19 cellular contexts compared by ENCODE assay signal in genomic region chr9:14455243-14455642, GRCh38.
DNase-seq lines count a peak whose midpoint lies in the region; ATAC-seq, FAIRE-seq and TF ChIP-seq lines count a peak whose summit lies in the region.
"Had no signal": no experiment of that assay in that cellular context is flagged by ENCODE, and none has a peak within 500 bp of the region (broad histone marks: within the 10 kb centered on the region; RNA-seq: fewer than 3 reads in every experiment).

No MANE protein-coding gene starts in this region.

- CTCF ChIA-PET in HepG2 (lab: Yijun Ruan, JAX; ENCODE audit: low intra/inter-chr PET ratio, low total read pairs) = no interaction called here

- H3K27ac ChIP-seq in WERI-Rb-1 (no peak overlapping the region), HepG2 (ENCODE audit: extremely low read length, insufficient read depth, low read length) (no peak overlapping the region)
- H3K27ac ChIP-seq: C4-2B, SJSA1 had no signal

- POLR2A ChIA-PET in HepG2 (lab: Yijun Ruan, JAX) = no interaction called here

- TF ChIP-seq CTCF in WERI-Rb-1 (IDR thresholded peaks at IDR 0.05; ENCODE audit: low read depth, low read length) (no peak), HepG2 (CRISPR knock-in tag; IDR thresholded peaks at IDR 0.05) (no peak)

- no peak overlapping the region for H2AFZ ChIP-seq in HepG2 (ENCODE audit: low read length)

- ATAC-seq in HepG2 = no peak
- ATAC-seq in HG03196 (IDR thresholded peaks at IDR 0.05; ENCODE audit: unreplicated experiment) = no peak
- ATAC-seq: Right ventricle myocardium inferior had no signal

- TF ChIP-seq POLR2A in HepG2 (IDR thresholded peaks at IDR 0.05; ENCODE audit: insufficient read depth in 1 of 2, low read depth in 2 of 2, low read length in 2 of 2) = no peak

- BruUV-seq in HepG2 (replicated peaks; lab: Mats Ljungman, UMichigan) = no TSS peak

- H3K9me3 ChIP-seq in WERI-Rb-1 (ENCODE audit: severe bottlenecking) (no peaks in the 10 kb centered on the region), HepG2 (ENCODE audit: low read length) (no peaks in the 10 kb centered on the region)
- H3K9me3 ChIP-seq: HAP-1, SJSA1 had no signal

- no peak for TF ChIP-seq RAD21 in HepG2 (CRISPR knock-in tag; IDR thresholded peaks at IDR 0.05)

- H4K20me1 ChIP-seq in HepG2 (ENCODE audit: insufficient read depth, low read length) = no peaks in the 10 kb centered on the region

- H3K4me1 ChIP-seq in HepG2 (ENCODE audit: insufficient read depth, low read length) = no peaks in the 10 kb centered on the region
- H3K4me1 ChIP-seq: HAP-1 had no signal

- DNase-seq in DMS79 (lab: John Stamatoyannopoulos, UW) = peak; percentile 21
- DNase-seq in NCI-H510A (lab: John Stamatoyannopoulos, UW) = peak; percentile 15
- peak; percentile 51 for DNase-seq in WERI-Rb-1
- no peak for DNase-seq in HepG2 (ENCODE audit: low spot score)
- DNase-seq in NCI-H146 (lab: John Stamatoyannopoulos, UW) = no peak
- no peak for DNase-seq in iPS-NIHi11 (ENCODE audit: low spot score)
- DNase-seq in SW 1271 (lab: John Stamatoyannopoulos, UW) = no peak
- DNase-seq: DMS53, MG63, NCI-H1092 treated with DMSO at 0.1 percent for 48 hours, NCI-H1436 treated with DMSO at 0.1 percent for 48 hours, NCI-H2029, NCI-H2171 had no signal

- no peak overlapping the region for H3K4me3 ChIP-seq in WERI-Rb-1 (ENCODE audit: low read depth, low read length)
- no peak overlapping the region for H3K4me3 ChIP-seq in HepG2 (replicated peaks in 1 of 3; ENCODE audit: insufficient read depth in 1 of 3, low read depth in 2 of 3, low read length in 3 of 3)
- H3K4me3 ChIP-seq: HAP-1, MG63, SJSA1 had no signal

- no peak overlapping the region for H3K4me2 ChIP-seq in HepG2 (ENCODE audit: low read depth, low read length)

- H3K79me2 ChIP-seq in HepG2 (ENCODE audit: insufficient read depth, low read length) = no peaks in the 10 kb centered on the region

- no peak overlapping the region for H3K9ac ChIP-seq in HepG2 (ENCODE audit: insufficient read depth, low read depth, low read length)

- WGBS in HepG2 (ENCODE audit: low lambda C conversion rate) = 2% methylated on average over 2 of the region's 2 CpGs

- no peak for FAIRE-seq in HepG2 (lab: Jason Lieb, UNC)
- FAIRE-seq: HTR-8/SVneo had no signal

- intact Hi-C loops in HepG2 (cut with micrococcal nuclease; ENCODE audit: unreplicated experiment) = no loop called here

- TF ChIP-seq EP300 in HepG2 (IDR thresholded peaks at IDR 0.05; ENCODE audit: low read depth in 2 of 2, low read length in 2 of 2) = no peak
- TF ChIP-seq EP300 in HepG2 (CRISPR knock-in tag; IDR thresholded peaks at IDR 0.05; ENCODE audit: borderline replicate concordance) = no peak

- in situ Hi-C loops in HepG2 (cut with HindIII; ENCODE audit: extremely low pct_ligation_motif_present, low pct_unique_long_range_greater_than_20kb) = no loop called here

- H3K27me3 ChIP-seq in WERI-Rb-1 (ENCODE audit: insufficient read depth, low read depth, severe bottlenecking) (no peaks in the 10 kb centered on the region), HepG2 (ENCODE audit: control insufficient read depth in 1 of 2, insufficient read depth in 2 of 2, low read length in 2 of 2) (no peaks in the 10 kb centered on the region)
- H3K27me3 ChIP-seq: SJSA1 had no signal

- H3K36me3 ChIP-seq in WERI-Rb-1 = no peaks in the 10 kb centered on the region
- no peaks in the 10 kb centered on the region for H3K36me3 ChIP-seq in HepG2 (replicated peaks in 1 of 2; ENCODE audit: control insufficient read depth in 1 of 2, insufficient read depth in 2 of 2, low read length in 2 of 2)
- H3K36me3 ChIP-seq: HAP-1, MG63, SJSA1 had no signal

TF ChIP-seq in HepG2, 621 proteins besides CTCF, POLR2A, EP300 and RAD21:
- no peak for TF ChIP-seq PLRG1 (conservative IDR thresholded peaks at IDR 0.05)
- peak; percentile 72 for TF ChIP-seq CEBPG (CRISPR knock-in tag; IDR thresholded peaks at IDR 0.05)
- peak; percentile 51; the same call in 1 of the 2 replicates for TF ChIP-seq PPARG (CRISPR knock-in tag; conservative IDR thresholded peaks at IDR 0.05)
- TF ChIP-seq TEF (CRISPR knock-in tag; IDR thresholded peaks at IDR 0.05) = no peak
- no peak for TF ChIP-seq ZBTB39 (CRISPR knock-in tag; IDR thresholded peaks at IDR 0.05)
- TF ChIP-seq ZNF883 (CRISPR knock-in tag; IDR thresholded peaks at IDR 0.05; ENCODE audit: not compliant biosample characterization) = no peak
- no peak for TF ChIP-seq ESRRA (CRISPR knock-in tag; IDR thresholded peaks at IDR 0.05; ENCODE audit: low read depth)
- TF ChIP-seq ZNF629 (CRISPR knock-in tag; conservative IDR thresholded peaks at IDR 0.05) = no peak
- TF ChIP-seq ZBTB46 (CRISPR knock-in tag; IDR thresholded peaks at IDR 0.05; ENCODE audit: borderline replicate concordance) = no peak
- no peak for TF ChIP-seq ZNF101 (CRISPR knock-in tag; IDR thresholded peaks at IDR 0.05; ENCODE audit: borderline replicate concordance, low read depth)
- TF ChIP-seq MATR3 (CRISPR knock-in tag; IDR thresholded peaks at IDR 0.05) = no peak
- TF ChIP-seq ZSCAN9 (CRISPR knock-in tag; IDR thresholded peaks at IDR 0.05; ENCODE audit: borderline replicate concordance) = no peak
- no peak for TF ChIP-seq NFKBIZ (CRISPR knock-in tag; IDR thresholded peaks at IDR 0.05)
- no peak for TF ChIP-seq ZNF260 (CRISPR knock-in tag; IDR thresholded peaks at IDR 0.05; ENCODE audit: borderline replicate concordance, low read depth)
- TF ChIP-seq RXRB (CRISPR knock-in tag; IDR thresholded peaks at IDR 0.05; ENCODE audit: borderline replicate concordance) = 0 out of 2 replicates have a peak, but pooled peaks have one; percentile 21
- no peak for TF ChIP-seq STAT5B (CRISPR knock-in tag; IDR thresholded peaks at IDR 0.05)
- peak; percentile 93 for TF ChIP-seq CEBPB (IDR thresholded peaks at IDR 0.05; ENCODE audit: borderline replicate concordance, low read depth, low read length)

Comparison
In these comparisons a context has a peak if more than half of its experiments do, and no peak if none do; other contexts are left out.
1. DNase-seq: peak in DMS79 (single experiment), NCI-H510A (single experiment) and WERI-Rb-1 (single experiment); none in HepG2 (single experiment), NCI-H146 (single experiment), iPS-NIHi11 (single experiment) and SW 1271 (0 of 2).